18 cellular contexts compared by ENCODE assay signal in the genomic region with DNA sequence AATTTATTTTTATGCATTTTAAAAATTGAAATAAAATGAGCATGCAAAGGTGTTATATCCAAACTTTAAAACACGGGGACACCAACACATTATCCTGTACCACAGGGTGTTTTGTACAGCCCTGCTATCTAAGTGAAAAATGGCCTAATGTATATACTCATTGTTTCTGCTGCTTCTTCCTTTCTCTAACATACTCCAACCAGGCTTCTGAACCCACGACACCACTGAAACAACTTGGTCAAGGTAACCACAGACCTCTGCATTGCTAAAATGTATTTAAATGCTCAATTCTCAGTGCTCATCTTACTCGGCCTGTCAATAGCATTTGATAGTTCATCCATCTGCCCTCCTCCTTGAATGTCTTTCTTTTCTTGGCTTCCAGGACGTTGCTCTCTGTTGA. TPM values are rescaled to one million over a fixed set of nuclear protein-coding genes. Genes with fewer than 3 reads are reported as not detected.
A peak's percentile ranks its signal among the peaks of the same experiment; 100 is the strongest.
DNase-seq lines count a peak whose midpoint lies in the region; ATAC-seq, FAIRE-seq and TF ChIP-seq lines count a peak whose summit lies in the region.
"Had no signal": no experiment of that assay in that cellular context is flagged by ENCODE, and none has a peak within 500 bp of the region (broad histone marks: within the 10 kb centered on the region; RNA-seq: fewer than 3 reads in every experiment).

No MANE protein-coding gene starts in this region.

- H2BK12ac ChIP-seq in H1 (ENCODE audit: low read depth, low read length) = no peak overlapping the region; the same call in 1 of the 2 replicates

- ATAC-seq in activated CD8-positive, alpha-beta T cell treated with anti-CD3 and anti-CD28 coated beads, Interleukin-2, amount 10 ng/mL, durations not matched to agents 7 days and 5 days = no peak
- ATAC-seq in activated CD8-positive, alpha-beta T cell treated with anti-CD3 and anti-CD28 coated beads for 36 hours = no peak
- no peak for ATAC-seq in lower lobe of right lung
- ATAC-seq: A549 had no signal

- H3K36me3 ChIP-seq in H1 (ENCODE audit: control insufficient read depth in 2 of 4, insufficient read depth in 4 of 4, low read length in 3 of 4) (peaks cover 0 to 5% (median 0%) of the 10 kb centered on the region in 4 experiments; a peak in 2 of 8 replicates), lower lobe of right lung (peaks cover 9% of the 10 kb centered on the region), thyroid gland (peaks cover 0 to 7% of the 10 kb centered on the region in 2 donors)

- H3K36me3 Mint-ChIP-seq in activated CD8-positive, alpha-beta T cell treated with anti-CD3 and anti-CD28 coated beads, Interleukin-2, amount 10 ng/mL, durations not matched to agents 7 days and 5 days (ENCODE audit: low read depth) = no peaks in the 10 kb centered on the region
- peaks cover 15% of the 10 kb centered on the region for H3K36me3 Mint-ChIP-seq in activated CD8-positive, alpha-beta T cell treated with anti-CD3 and anti-CD28 coated beads for 36 hours (ENCODE audit: low read depth)

- H3K23ac ChIP-seq in H1 (ENCODE audit: insufficient read length) = no peak overlapping the region

- CTCF ChIA-PET in activated CD8-positive, alpha-beta T cell treated with anti-CD3 and anti-CD28 coated beads, Interleukin-2, amount 10 ng/mL, durations not matched to agents 7 days and 5 days (lab: Charles Lee) = no interaction called here
- CTCF ChIA-PET in activated CD8-positive, alpha-beta T cell treated with anti-CD3 and anti-CD28 coated beads for 36 hours (lab: Charles Lee) = no interaction called here
- CTCF ChIA-PET in H1 (lab: Charles Lee; ENCODE audit: partially characterized antibody) = interaction anchor here (0.7 kb wide), 2 partner anchors 56 to 60 kb away, joined by 3 to 4 read pairs; no protein-coding TSS in a partner anchor

- H4K91ac ChIP-seq in H1 (replicated peaks; ENCODE audit: insufficient read length, low read length) = no peak overlapping the region

- no peaks in the 10 kb centered on the region for H4K20me1 ChIP-seq in H1 (replicated peaks in 1 of 2; ENCODE audit: control insufficient read depth in 1 of 2, insufficient read depth in 2 of 2, low read length in 2 of 2)

- no peak for FAIRE-seq in H1 (lab: Jason Lieb, UNC)
- FAIRE-seq: A549, GM18507 had no signal

- TF ChIP-seq EP300 in H1 (IDR thresholded peaks at IDR 0.05; ENCODE audit: borderline replicate concordance in 1 of 2, low read depth in 2 of 2, low read length in 2 of 2) = no peak

- WGBS in H1 (ENCODE audit: extremely low coverage in 1 of 2, insufficient coverage in 1 of 2, insufficient read length in 1 of 2, insufficient replicate concordance in 2 of 2, low coverage in 1 of 2, low lambda C conversion rate in 2 of 2, missing lambda C conversion rate in 1 of 2), 2 experiments = 85% methylated on average over 4 of the region's 4 CpGs; no CpG with 5 or more reads in 1 of the 2 experiments
- WGBS in thyroid gland, 2 donors = 94 to 97% methylated on average over 4 of the region's 4 CpGs

- H2BK20ac ChIP-seq in H1 (ENCODE audit: low read length) = no peak overlapping the region

- H2BK5ac ChIP-seq in H1 (ENCODE audit: low read depth, low read length) = no peak overlapping the region

- POLR2A ChIA-PET in activated CD8-positive, alpha-beta T cell treated with anti-CD3 and anti-CD28 coated beads, Interleukin-2, amount 10 ng/mL, durations not matched to agents 7 days and 5 days (lab: Charles Lee) = no interaction called here
- POLR2A ChIA-PET in activated CD8-positive, alpha-beta T cell treated with anti-CD3 and anti-CD28 coated beads for 36 hours (lab: Charles Lee) = no interaction called here
- POLR2A ChIA-PET in H1 (lab: Charles Lee; ENCODE audit: partially characterized antibody) = no interaction called here

- no peak overlapping the region for H2AFZ ChIP-seq in H1 (ENCODE audit: low read length)
- H2AFZ ChIP-seq: GM23338 had no signal

- no peak overlapping the region for H2BK15ac ChIP-seq in H1 (ENCODE audit: low read length)

- H3K9me3 ChIP-seq in H1 (ENCODE audit: insufficient read depth in 2 of 2, low read depth in 1 of 2, low read length in 1 of 2) (no peaks in the 10 kb centered on the region), lower lobe of right lung (no peaks in the 10 kb centered on the region), thyroid gland (no peaks in the 10 kb centered on the region)
- H3K9me3 ChIP-seq: A549 had no signal

- TF ChIP-seq CTCF in activated CD8-positive, alpha-beta T cell treated with anti-CD3 and anti-CD28 coated beads for 36 hours (IDR thresholded peaks at IDR 0.05) = no peak
- no peak for TF ChIP-seq CTCF in H1 (IDR thresholded peaks at IDR 0.05; ENCODE audit: control extremely low read depth in 1 of 3, insufficient read depth in 1 of 3, low read depth in 1 of 3, low read length in 3 of 3)
- no peak for TF ChIP-seq CTCF in lower lobe of right lung (IDR thresholded peaks at IDR 0.05)
- TF ChIP-seq CTCF in thyroid gland (IDR thresholded peaks at IDR 0.05) = no peak

- peak overlapping the region; percentile 95; the same call in 1 of the 2 replicates for H2AK5ac ChIP-seq in H1 (ENCODE audit: low read depth, low read length)

- 0 out of 2 replicates have a peak, but pooled peaks cover 2% of the 10 kb centered on the region for H3K79me1 ChIP-seq in H1 (ENCODE audit: low read depth, low read length)

- H3K4me3 ChIP-seq in H1 (ENCODE audit: extremely low read depth in 1 of 4, insufficient read depth in 2 of 4, low read depth in 3 of 4, low read length in 4 of 4) = no peak overlapping the region
- H3K4me3 ChIP-seq in lower lobe of right lung = no peak overlapping the region
- no peak overlapping the region for H3K4me3 ChIP-seq in thyroid gland (replicated peaks in 1 of 3)
- H3K4me3 ChIP-seq: A549, GM23338 had no signal

- H3K4me1 Mint-ChIP-seq in activated CD8-positive, alpha-beta T cell treated with anti-CD3 and anti-CD28 coated beads, Interleukin-2, amount 10 ng/mL, durations not matched to agents 7 days and 5 days (ENCODE audit: low read depth) = peaks cover 14% of the 10 kb centered on the region
- peaks cover 15% of the 10 kb centered on the region for H3K4me1 Mint-ChIP-seq in activated CD8-positive, alpha-beta T cell treated with anti-CD3 and anti-CD28 coated beads for 36 hours (ENCODE audit: low read depth)

- TF ChIP-seq POLR2A in H1 (IDR thresholded peaks at IDR 0.05; ENCODE audit: control extremely low read depth in 1 of 2, low read depth in 2 of 2, low read length in 2 of 2) (no peak), thyroid gland (IDR thresholded peaks at IDR 0.05) (no peak)

- H4K8ac ChIP-seq in H1 (ENCODE audit: extremely low read depth, insufficient read depth, low read length) = no peak overlapping the region

- no peaks in the 10 kb centered on the region for H3K23me2 ChIP-seq in H1 (ENCODE audit: low read depth, low read length)

- no peak overlapping the region for H3K27ac ChIP-seq in H1 (ENCODE audit: low read depth, low read length)
- no peak overlapping the region for H3K27ac ChIP-seq in lower lobe of right lung
- H3K27ac ChIP-seq in thyroid gland = no peak overlapping the region
- H3K27ac ChIP-seq: 22Rv1, A549 had no signal

- H3K4me3 Mint-ChIP-seq in activated CD8-positive, alpha-beta T cell treated with anti-CD3 and anti-CD28 coated beads, Interleukin-2, amount 10 ng/mL, durations not matched to agents 7 days and 5 days = no peak overlapping the region
- no peak overlapping the region for H3K4me3 Mint-ChIP-seq in activated CD8-positive, alpha-beta T cell treated with anti-CD3 and anti-CD28 coated beads for 36 hours
- H3K4me3 Mint-ChIP-seq: CD14-positive monocyte, GM23338, H9 had no signal

- no peak overlapping the region for H4K5ac ChIP-seq in H1 (ENCODE audit: insufficient read length, low read depth, low read length)

- no peak overlapping the region for H3K18ac ChIP-seq in H1 (ENCODE audit: extremely low read depth, low read length)

- H3K9me3 Mint-ChIP-seq in activated CD8-positive, alpha-beta T cell treated with anti-CD3 and anti-CD28 coated beads, Interleukin-2, amount 10 ng/mL, durations not matched to agents 7 days and 5 days (ENCODE audit: insufficient read depth) = no peaks in the 10 kb centered on the region
- H3K9me3 Mint-ChIP-seq in activated CD8-positive, alpha-beta T cell treated with anti-CD3 and anti-CD28 coated beads for 36 hours = no peaks in the 10 kb centered on the region
- H3K9me3 Mint-ChIP-seq: CD14-positive monocyte; CD4-positive, alpha-beta memory T cell; GM23338; H9 had no signal

- no peaks in the 10 kb centered on the region for H3K27me3 Mint-ChIP-seq in activated CD8-positive, alpha-beta T cell treated with anti-CD3 and anti-CD28 coated beads, Interleukin-2, amount 10 ng/mL, durations not matched to agents 7 days and 5 days (ENCODE audit: low read depth)
- no peaks in the 10 kb centered on the region for H3K27me3 Mint-ChIP-seq in activated CD8-positive, alpha-beta T cell treated with anti-CD3 and anti-CD28 coated beads for 36 hours
- H3K27me3 Mint-ChIP-seq: CD4-positive, alpha-beta memory T cell had no signal

- no peak overlapping the region for H3K9ac ChIP-seq in H1 (replicated peaks in 1 of 4; ENCODE audit: extremely low read depth in 1 of 4, low read depth in 3 of 4, low read length in 3 of 4)

- H3K14ac ChIP-seq in H1 (ENCODE audit: insufficient read length) = no peak overlapping the region

- intact Hi-C loops in activated CD8-positive, alpha-beta T cell treated with anti-CD3 and anti-CD28 coated beads for 36 hours (cut with micrococcal nuclease) = no loop called here
- intact Hi-C loops in lower lobe of right lung (cut with DNase I) (no loop called here), thyroid gland (cut with DNase I) (no loop called here)

- H3K27me3 ChIP-seq in H1 (replicated peaks in 1 of 4; ENCODE audit: control insufficient read depth in 3 of 4, extremely low read depth in 1 of 4, insufficient read depth in 3 of 4, low read length in 3 of 4) (no peaks in the 10 kb centered on the region), lower lobe of right lung (ENCODE audit: low read depth) (no peaks in the 10 kb centered on the region), thyroid gland (no peaks in the 10 kb centered on the region)

- peak; percentile 22 for DNase-seq in activated CD8-positive, alpha-beta T cell treated with anti-CD3 and anti-CD28 coated beads, Interleukin-2, amount 10 ng/mL, durations not matched to agents 7 days and 5 days
- DNase-seq in activated CD8-positive, alpha-beta T cell treated with anti-CD3 and anti-CD28 coated beads for 36 hours = no peak
- DNase-seq in MV-4-11 (lab: John Stamatoyannopoulos, UW) (peak; percentile 10), H1 (ENCODE audit: low read depth in 1 of 2, low spot score in 2 of 2) (no peak), lower lobe of right lung (no peak), NCI-H2107 treated with DMSO at 0.1 percent for 48 hours (lab: John Stamatoyannopoulos, UW; ENCODE audit: unreplicated experiment) (no peak), thyroid gland (no peak)
- DNase-seq: AML-193; CD4-positive, alpha-beta memory T cell; DMS153; DMS79; GDM1; H9 had no signal

- H3K56ac ChIP-seq in H1 (replicated peaks; ENCODE audit: insufficient read length, low read depth, low read length) = no peak overlapping the region

- H2BK120ac ChIP-seq in H1 (replicated peaks; ENCODE audit: low read depth, low read length) = no peak overlapping the region

- H3K4me2 ChIP-seq in H1 (ENCODE audit: insufficient read depth in 1 of 2, low read depth in 2 of 2, low read length in 2 of 2) = no peak overlapping the region; a peak in 1 of 4 replicates
- H3K4me2 ChIP-seq: A549, GM23338 had no signal

- no peak for TF ChIP-seq RAD21 in H1 (IDR thresholded peaks at IDR 0.05 in 1 of 2, conservative IDR thresholded peaks at IDR 0.05 in 1 of 2; ENCODE audit: low read depth in 2 of 2, low read length in 2 of 2)

- peaks cover 0 to 43% of the 10 kb centered on the region in 2 experiments; a peak in 2 of 4 replicates for H3K79me2 ChIP-seq in H1 (ENCODE audit: control insufficient read depth in 1 of 2, insufficient read depth in 2 of 2, low read length in 2 of 2)

- peaks cover 0 to 3% (median 0%) of the 10 kb centered on the region in 4 experiments; a peak in 1 of 7 replicates for H3K4me1 ChIP-seq in H1 (replicated peaks in 1 of 4; ENCODE audit: control insufficient read depth in 3 of 4, insufficient read depth in 4 of 4, low read length in 3 of 4)
- no peaks in the 10 kb centered on the region for H3K4me1 ChIP-seq in lower lobe of right lung
- H3K4me1 ChIP-seq in thyroid gland = no peaks in the 10 kb centered on the region

- H3K27ac Mint-ChIP-seq in activated CD8-positive, alpha-beta T cell treated with anti-CD3 and anti-CD28 coated beads, Interleukin-2, amount 10 ng/mL, durations not matched to agents 7 days and 5 days = no peak overlapping the region
- H3K27ac Mint-ChIP-seq in activated CD8-positive, alpha-beta T cell treated with anti-CD3 and anti-CD28 coated beads for 36 hours = no peak overlapping the region
- H3K27ac Mint-ChIP-seq: GM23338, H9 had no signal

- no peak overlapping the region for H3K4ac ChIP-seq in H1 (replicated peaks; ENCODE audit: insufficient read length, low read depth, low read length)

RNA-seq across cellular contexts. Expression of gene DENND1A, which starts 48.3 kb away (rescaled TPM):
- total RNA-seq in activated CD8-positive, alpha-beta T cell treated with anti-CD3 and anti-CD28 coated beads, Interleukin-2, amount 10 ng/mL, durations not matched to agents 7 days and 5 days = 10 to 100 TPM; 13.0 to 15.5 TPM
- total RNA-seq in activated CD8-positive, alpha-beta T cell treated with anti-CD3 and anti-CD28 coated beads for 36 hours = 10 to 100 TPM; 21.9 to 23.3 TPM
- total RNA-seq in H1 (2021; fragmentation: NEBNext Ultra II Directional; extraction: Animal tissue kit (Norgen Biotek cat#: 25700)) = 26.2 and 26.4 TPM in 2 replicates
- 24.1 and 33.9 TPM in 2 replicates for polyA plus RNA-seq in H1 (2011; rRNA removed)
- 18.7 TPM for polyA plus RNA-seq in H1 (2011; cell fraction: cytosol; rRNA removed)
- polyA plus RNA-seq in H1 (2011; cell fraction: nucleus; rRNA removed) = 61.5 TPM
- 21.8 to 25.4 TPM (median 24.1 TPM) in 4 replicates for polyA plus RNA-seq in H1 (2012, experiment 1 of 2)
- 18.2 TPM for polyA plus RNA-seq in H1 (2012, experiment 2 of 2)
- 16.0 TPM for polyA plus RNA-seq in H1 (2013, experiment 1 of 2)
- polyA plus RNA-seq in H1 (2013, experiment 2 of 2) = 16.8 TPM
- 74.1 and 91.8 TPM in 2 replicates for polyA minus RNA-seq in H1 (2011; rRNA and poly(A)+ RNA removed)
- 30.5 TPM for polyA minus RNA-seq in H1 (2011; cell fraction: cytosol; rRNA and poly(A)+ RNA removed)
- polyA minus RNA-seq in H1 (2011; cell fraction: nucleus; rRNA and poly(A)+ RNA removed) = 81.2 TPM
- total RNA-seq in lower lobe of right lung = 23.0 TPM
- 10 to 100 TPM; 18.8 to 34.4 (median 28.2) TPM for total RNA-seq in thyroid gland

Comparison
In these comparisons a context has a peak if more than half of its experiments do, and no peak if none do; other contexts are left out.
1. DNase-seq: peak in activated CD8-positive, alpha-beta T cell treated with anti-CD3 and anti-CD28 coated beads, Interleukin-2, amount 10 ng/mL, durations not matched to agents 7 days and 5 days (single experiment) and MV-4-11 (single experiment); none in activated CD8-positive, alpha-beta T cell treated with anti-CD3 and anti-CD28 coated beads for 36 hours (single experiment), H1 (0 of 2), lower lobe of right lung (single experiment), NCI-H2107 treated with DMSO at 0.1 percent for 48 hours (single experiment) and thyroid gland (0 of 2).